In the genomic region with DNA sequence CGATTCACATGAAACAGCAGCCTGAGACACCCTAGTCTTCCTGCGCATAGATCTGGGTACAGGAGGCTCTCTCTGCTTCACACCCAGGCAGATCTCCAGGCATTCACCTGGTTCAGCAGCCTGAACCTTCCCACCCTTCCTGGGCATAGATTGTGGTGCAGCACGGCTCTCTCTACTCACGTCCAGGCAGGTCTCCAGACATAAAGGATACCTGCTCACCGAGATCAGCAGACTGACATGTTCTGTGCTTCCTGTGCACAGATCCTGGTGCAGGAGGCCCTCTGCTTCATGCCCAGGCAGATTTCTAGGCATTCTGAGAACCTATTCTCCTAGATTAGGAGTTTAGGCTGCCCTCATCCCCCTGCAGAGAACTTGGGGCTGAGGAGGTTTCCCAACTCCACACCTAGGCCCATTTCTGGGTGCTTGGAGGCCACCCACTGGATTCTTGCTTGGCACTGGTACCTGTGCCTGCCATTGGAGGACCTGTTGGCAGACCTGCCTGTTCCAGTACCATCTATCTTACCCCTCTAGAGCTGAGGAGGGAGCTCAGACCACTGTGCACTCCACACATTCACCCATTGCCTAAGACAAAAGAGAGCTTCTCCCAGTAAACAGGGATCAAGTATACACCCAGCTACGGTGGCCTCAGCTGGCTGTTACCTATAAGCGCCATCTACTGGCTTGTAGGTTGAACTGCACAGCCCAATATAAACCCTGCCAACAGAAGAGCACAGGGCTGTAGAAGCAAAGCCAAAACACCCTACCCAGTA, we compare ENCODE assay signal across 8 cellular contexts. TPM values are rescaled to one million over a fixed set of nuclear protein-coding genes. Genes with fewer than 3 reads are reported as not detected.
DNase-seq lines count a peak whose midpoint lies in the region; ATAC-seq and TF ChIP-seq lines count a peak whose summit lies in the region.

No MANE protein-coding gene starts in this region.

- 56 to 67% (median 64%) methylated on average over 7 of the region's 7 CpGs for WGBS in ovary, 3 donors

- H3K27ac Mint-ChIP-seq in Calu3 (ENCODE audit: unreplicated experiment) (no peak overlapping the region), natural killer cell (no peak overlapping the region)

- peaks cover 14% of the 10 kb centered on the region for H3K9me3 Mint-ChIP-seq in Calu3 (ENCODE audit: low read depth, unreplicated experiment)
- H3K9me3 Mint-ChIP-seq in natural killer cell: peaks cover 16 to 24% of the 10 kb centered on the region in 2 donors
- peaks cover 17% of the 10 kb centered on the region for H3K9me3 Mint-ChIP-seq in activated T-cell treated with anti-CD3 and anti-CD28 coated beads, Interleukin-2, amount 50 U/mL, for 4 hours

- CTCF ChIA-PET in Calu3 (lab: Charles Lee): interaction anchor here (1.0 to 1.5 kb wide), 3 partner anchors 229 to 575 kb away, joined by 3 to 4 read pairs (median 3); no protein-coding TSS in a partner anchor

- H3K36me3 Mint-ChIP-seq in Calu3 (ENCODE audit: insufficient read depth, unreplicated experiment) (no peaks in the 10 kb centered on the region), natural killer cell (peaks cover 14% of the 10 kb centered on the region)
- no peaks in the 10 kb centered on the region for H3K36me3 Mint-ChIP-seq in activated T-cell treated with anti-CD3 and anti-CD28 coated beads, Interleukin-2, amount 50 U/mL, for 4 hours (ENCODE audit: insufficient read depth)

- TF ChIP-seq EP300 in ovary (IDR thresholded peaks at IDR 0.05): no peak

- H3K4me3 Mint-ChIP-seq in Calu3 (ENCODE audit: low read depth, unreplicated experiment) (no peak overlapping the region), natural killer cell (no peak overlapping the region)
- H3K4me3 Mint-ChIP-seq in activated T-cell treated with anti-CD3 and anti-CD28 coated beads, Interleukin-2, amount 50 U/mL, for 4 hours: no peak overlapping the region

- ATAC-seq in GM18861 (IDR thresholded peaks at IDR 0.05; ENCODE audit: unreplicated experiment): peak; percentile 91
- peak; percentile 90 for ATAC-seq in HG02973 (IDR thresholded peaks at IDR 0.05; ENCODE audit: unreplicated experiment)
- no peak for ATAC-seq in natural killer cell
- ATAC-seq in activated T-cell treated with anti-CD3 and anti-CD28 coated beads, Interleukin-2, amount 50 U/mL, for 4 hours: no peak

- peaks cover 0 to 3% of the 10 kb centered on the region in 2 donors for H3K9me3 ChIP-seq in ovary

- intact Hi-C loops in Calu3 (cut with micrococcal nuclease; ENCODE audit: unreplicated experiment): loop anchor here (1.0 to 2.0 kb wide), 3 partner anchors 229 to 577 kb away; no protein-coding TSS in a partner anchor
- intact Hi-C loops in natural killer cell (cut with micrococcal nuclease): no loop called here
- intact Hi-C loops in ovary (cut with DNase I): no loop called here

- no peaks in the 10 kb centered on the region for H3K36me3 ChIP-seq in ovary

- no peaks in the 10 kb centered on the region for H3K27me3 Mint-ChIP-seq in Calu3 (ENCODE audit: unreplicated experiment)
- no peaks in the 10 kb centered on the region for H3K27me3 Mint-ChIP-seq in natural killer cell (ENCODE audit: low read depth in 2 of 2)
- H3K27me3 Mint-ChIP-seq in activated T-cell treated with anti-CD3 and anti-CD28 coated beads, Interleukin-2, amount 50 U/mL, for 4 hours (ENCODE audit: low read depth): no peaks in the 10 kb centered on the region

- DNase-seq in Calu3 (peak; percentile 7), NCI-H82 treated with DMSO at 0.1 percent for 48 hours (lab: John Stamatoyannopoulos, UW; ENCODE audit: unreplicated experiment) (peak; percentile 17), foreskin fibroblast (no peak), natural killer cell (no peak), ovary (no peak)
- DNase-seq in activated T-cell treated with anti-CD3 and anti-CD28 coated beads, Interleukin-2, amount 50 U/mL, for 4 hours: no peak

- no peaks in the 10 kb centered on the region for H3K27me3 ChIP-seq in ovary

- BruUV-seq in Calu3 (replicated peaks; lab: Mats Ljungman, UMichigan): no TSS peak

- H3K4me3 ChIP-seq in foreskin fibroblast (ENCODE audit: low read depth in 1 of 2, low read length in 2 of 2) (no peak overlapping the region), ovary (no peak overlapping the region)

- TF ChIP-seq CTCF in Calu3 (IDR thresholded peaks at IDR 0.05; ENCODE audit: unreplicated experiment): peak; percentile 45
- TF ChIP-seq CTCF in foreskin fibroblast (IDR thresholded peaks at IDR 0.05; ENCODE audit: low read depth, low read length): peak; percentile 46
- no peak for TF ChIP-seq CTCF in natural killer cell (IDR thresholded peaks at IDR 0.05)
- TF ChIP-seq CTCF in ovary (IDR thresholded peaks at IDR 0.05): no peak

- no peaks in the 10 kb centered on the region for H3K4me1 Mint-ChIP-seq in Calu3 (ENCODE audit: low read depth, unreplicated experiment)
- no peaks in the 10 kb centered on the region for H3K4me1 Mint-ChIP-seq in natural killer cell
- H3K4me1 Mint-ChIP-seq in activated T-cell treated with anti-CD3 and anti-CD28 coated beads, Interleukin-2, amount 50 U/mL, for 4 hours (ENCODE audit: low read depth): no peaks in the 10 kb centered on the region

- TF ChIP-seq POLR2A in ovary (IDR thresholded peaks at IDR 0.05): no peak

- H3K4me1 ChIP-seq in ovary (ENCODE audit: insufficient read depth): no peaks in the 10 kb centered on the region

- H3K27ac ChIP-seq in ovary: no peak overlapping the region

RNA-seq across cellular contexts. Expression of a gene that starts 28.0 kb away (rescaled TPM):
- total RNA-seq in Calu3 (2022): not detected in 2 replicates
- not detected for total RNA-seq in natural killer cell
- not detected for total RNA-seq in ovary
- not detected for polyA plus RNA-seq in ovary
- total RNA-seq in activated T-cell treated with anti-CD3 and anti-CD28 coated beads, Interleukin-2, amount 50 U/mL, for 4 hours: not detected

Comparison
In these comparisons a context has a peak if more than half of its experiments do, and no peak if none do; other contexts are left out.
1. DNase-seq: peak in Calu3 (single experiment) and NCI-H82 treated with DMSO at 0.1 percent for 48 hours (single experiment); none in foreskin fibroblast (0 of 2), natural killer cell (single experiment), ovary (0 of 5) and activated T-cell treated with anti-CD3 and anti-CD28 coated beads, Interleukin-2, amount 50 U/mL, for 4 hours (single experiment).
2. CTCF ChIP-seq: peak in Calu3 (single experiment) and foreskin fibroblast (single experiment); none in natural killer cell (single experiment) and ovary (0 of 3).
3. ATAC-seq: peak in GM18861 (single experiment) and HG02973 (single experiment); none in natural killer cell (0 of 3) and activated T-cell treated with anti-CD3 and anti-CD28 coated beads, Interleukin-2, amount 50 U/mL, for 4 hours (0 of 2).